In genomic region chr11:126357055-126357962, GRCh38 we compare ENCODE assay signal across 8 cellular contexts. TPM values are rescaled to one million over a fixed set of nuclear protein-coding genes. Genes with fewer than 3 reads are reported as not detected.
DNase-seq lines count a peak whose midpoint lies in the region; ATAC-seq and TF ChIP-seq lines count a peak whose summit lies in the region.

No MANE protein-coding gene starts in this region.

- H3K36me3 Mint-ChIP-seq in activated T-cell treated with anti-CD3 and anti-CD28 coated beads, Interleukin-2, amount 50 U/mL, for 72 hours (ENCODE audit: insufficient read depth in 2 of 2), result no peaks in the 10 kb centered on the region
- H3K36me3 Mint-ChIP-seq in mesothelial cell of epicardium, result no peaks in the 10 kb centered on the region

- no peaks in the 10 kb centered on the region for H3K27me3 Mint-ChIP-seq in activated T-cell treated with anti-CD3 and anti-CD28 coated beads, Interleukin-2, amount 50 U/mL, for 72 hours (ENCODE audit: low read depth)
- no peaks in the 10 kb centered on the region for H3K27me3 Mint-ChIP-seq in mesothelial cell of epicardium (ENCODE audit: low read depth)

- no peak for TF ChIP-seq EP300 in upper lobe of left lung (IDR thresholded peaks at IDR 0.05)

- H3K4me1 Mint-ChIP-seq in activated T-cell treated with anti-CD3 and anti-CD28 coated beads, Interleukin-2, amount 50 U/mL, for 72 hours (ENCODE audit: low read depth), result peaks cover 36% of the 10 kb centered on the region
- peaks cover 55% of the 10 kb centered on the region for H3K4me1 Mint-ChIP-seq in mesothelial cell of epicardium

- TF ChIP-seq CTCF in brain microvascular endothelial cell (IDR thresholded peaks at IDR 0.05; ENCODE audit: low read depth, low read length, missing control alignments) (no peak), mesothelial cell of epicardium (IDR thresholded peaks at IDR 0.05; ENCODE audit: unreplicated experiment) (no peak), upper lobe of left lung (IDR thresholded peaks at IDR 0.05) (no peak), GM10248 (IDR thresholded peaks at IDR 0.05; ENCODE audit: control extremely low read depth, extremely low read depth, low read depth, missing control alignments) (no peak)

- H3K27me3 ChIP-seq in brain microvascular endothelial cell (replicated peaks) (no peaks in the 10 kb centered on the region), upper lobe of left lung (no peaks in the 10 kb centered on the region)

- TF ChIP-seq POLR2A in upper lobe of left lung (IDR thresholded peaks at IDR 0.05), result no peak

- peaks cover 15 to 54% (median 36%) of the 10 kb centered on the region in 4 donors for H3K4me1 ChIP-seq in upper lobe of left lung

- no peak overlapping the region for H3K27ac Mint-ChIP-seq in activated T-cell treated with anti-CD3 and anti-CD28 coated beads, Interleukin-2, amount 50 U/mL, for 72 hours
- peak overlapping the region; percentile 12 for H3K27ac Mint-ChIP-seq in mesothelial cell of epicardium

- no peak for DNase-seq in activated T-cell treated with anti-CD3 and anti-CD28 coated beads, Interleukin-2, amount 50 U/mL, for 72 hours
- no peak for DNase-seq in activated T-cell treated with anti-CD3 and anti-CD28 coated beads, Interleukin-2, amount 50 U/mL, for 1 hour
- DNase-seq in brain microvascular endothelial cell (no peak), mesothelial cell of epicardium (ENCODE audit: low spot score in 2 of 2, unreplicated experiment in 2 of 2) (no peak), upper lobe of left lung (no peak), GM10248 (ENCODE audit: extremely low spot score) (no peak), medulla oblongata (ENCODE audit: extremely low spot score) (no peak)
- DNase-seq in activated CD8-positive, alpha-beta memory T cell treated with anti-CD3 and anti-CD28 coated beads, Interleukin-2, amount 50 U/mL, for 4 hours, result no peak

- no peaks in the 10 kb centered on the region for H3K36me3 ChIP-seq in brain microvascular endothelial cell (replicated peaks)
- H3K36me3 ChIP-seq in upper lobe of left lung, result no peaks in the 10 kb centered on the region

- H3K9me3 ChIP-seq in upper lobe of left lung, result no peaks in the 10 kb centered on the region

- peak overlapping the region; percentile 85 for H3K4me3 ChIP-seq in brain microvascular endothelial cell (ENCODE audit: low read depth, low read length)
- H3K4me3 ChIP-seq in upper lobe of left lung, result peak overlapping the region in 3 of 4 donors; percentile 66 to 92 (median 79)

- POLR2A ChIA-PET in GM10248 (lab: Yijun Ruan, JAX), result no interaction called here

- ATAC-seq in activated T-cell treated with anti-CD3 and anti-CD28 coated beads, Interleukin-2, amount 50 U/mL, for 72 hours (replicated peaks in 1 of 2), result no peak
- no peak for ATAC-seq in upper lobe of left lung (ENCODE audit: low FRiP score in 2 of 2)

- in situ Hi-C loops in brain microvascular endothelial cell (cut with HindIII; ENCODE audit: low pct_ligation_motif_present, low sequenced_read_pairs), result no loop called here

- WGBS in upper lobe of left lung, 2 donors, result 78 to 82% methylated on average over 16 to 17 of the region's 17 CpGs

- CTCF ChIA-PET in GM10248 (lab: Yijun Ruan, JAX), result interaction anchor here (1.1 to 1.5 kb wide), 3 partner anchors 9 to 123 kb away, joined by 4 to 6 read pairs (median 5); no protein-coding TSS in a partner anchor

- H3K4me3 Mint-ChIP-seq in activated T-cell treated with anti-CD3 and anti-CD28 coated beads, Interleukin-2, amount 50 U/mL, for 72 hours, result peak overlapping the region; percentile 62 to 81
- H3K4me3 Mint-ChIP-seq in mesothelial cell of epicardium, result peak overlapping the region; percentile 72

- no peak overlapping the region for H3K27ac ChIP-seq in brain microvascular endothelial cell
- peak overlapping the region; percentile 73 to 89 (median 84) for H3K27ac ChIP-seq in upper lobe of left lung

- no peaks in the 10 kb centered on the region for H3K9me3 Mint-ChIP-seq in activated T-cell treated with anti-CD3 and anti-CD28 coated beads, Interleukin-2, amount 50 U/mL, for 72 hours
- H3K9me3 Mint-ChIP-seq in mesothelial cell of epicardium, result no peaks in the 10 kb centered on the region

RNA-seq across cellular contexts. Expression of gene ST3GAL4, which starts 1.8 kb away (rescaled TPM):
- 10 to 100 TPM; 10.9 to 12.1 TPM for total RNA-seq in activated T-cell treated with anti-CD3 and anti-CD28 coated beads, Interleukin-2, amount 50 U/mL, for 72 hours
- total RNA-seq in mesothelial cell of epicardium (15.6 to 17.4 TPM (median 16.4 TPM) in 3 replicates), upper lobe of left lung (10 to 100 TPM; 20.6 to 47.9 (median 34.0) TPM)

RNA-seq across cellular contexts. Expression of gene DCPS, which starts 53.4 kb away (rescaled TPM):
- total RNA-seq in activated T-cell treated with anti-CD3 and anti-CD28 coated beads, Interleukin-2, amount 50 U/mL, for 72 hours, result 10 to 100 TPM; 33.9 to 37.7 TPM
- total RNA-seq in mesothelial cell of epicardium (8.1 to 9.1 TPM (median 8.8 TPM) in 3 replicates), upper lobe of left lung (10 to 100 TPM in 5 of 6 donors, 1 to 10 TPM in 1; 6.3 to 21.4 (median 14.1) TPM)
